ENCODE assay signal across 21 cellular contexts in genomic region chr2:63545023-63545422, GRCh38.
"Had no signal": no experiment of that assay in that cellular context is flagged by ENCODE, and none has a peak within 500 bp of the region (broad histone marks: within the 10 kb centered on the region; RNA-seq: fewer than 3 reads in every experiment).

No MANE protein-coding gene starts in this region.

- H3K4me2 ChIP-seq: KMS-11 had no signal

- H3K4me3 Mint-ChIP-seq: activated CD4-positive, alpha-beta T cell treated with anti-CD3 and anti-CD28 coated beads, Interleukin-2, amount 10 ng/mL, durations not matched to agents 24 days and 14 days; activated naive CD8-positive, alpha-beta T cell treated with anti-CD3 and anti-CD28 coated beads for 36 hours; activated T-cell treated with anti-CD3 and anti-CD28 coated beads, Interleukin-2, amount 50 U/mL, for 4 hours; T-helper 1 cell treated with Interleukin-12 subunit alpha and Interleukin-12 subunit beta and Interleukin-4 antibody, amounts not matched to agents 30 μg/mL and 1 μg/mL, for 36 hours had no signal

- H3K27me3 Mint-ChIP-seq: activated CD4-positive, alpha-beta T cell treated with anti-CD3 and anti-CD28 coated beads, Interleukin-2, amount 10 ng/mL, durations not matched to agents 24 days and 14 days; activated naive CD8-positive, alpha-beta T cell treated with anti-CD3 and anti-CD28 coated beads for 36 hours had no signal

- H3K9me3 Mint-ChIP-seq: activated CD4-positive, alpha-beta T cell treated with anti-CD3 and anti-CD28 coated beads, Interleukin-2, amount 10 ng/mL, durations not matched to agents 24 days and 14 days; T-helper 1 cell treated with Interleukin-12 subunit alpha and Interleukin-12 subunit beta and Interleukin-4 antibody, amounts not matched to agents 30 μg/mL and 1 μg/mL, for 36 hours had no signal

- ATAC-seq: activated T-cell treated with anti-CD3 and anti-CD28 coated beads, Interleukin-2, amount 50 U/mL, for 4 hours had no signal

- H3K27me3 ChIP-seq: brain microvascular endothelial cell, Peyer's patch had no signal

- H3K27ac Mint-ChIP-seq: activated CD4-positive, alpha-beta T cell treated with anti-CD3 and anti-CD28 coated beads, Interleukin-2, amount 10 ng/mL, durations not matched to agents 24 days and 14 days; activated naive CD8-positive, alpha-beta T cell treated with anti-CD3 and anti-CD28 coated beads for 36 hours; T-helper 1 cell treated with Interleukin-12 subunit alpha and Interleukin-12 subunit beta and Interleukin-4 antibody, amounts not matched to agents 30 μg/mL and 1 μg/mL, for 36 hours had no signal

- H3K9ac ChIP-seq: KMS-11 had no signal

- H3K36me3 ChIP-seq: brain microvascular endothelial cell, Peyer's patch had no signal

- H3K4me1 ChIP-seq: Peyer's patch had no signal

- DNase-seq: activated CD4-positive, alpha-beta T cell treated with anti-CD3 and anti-CD28 coated beads, Interleukin-2, amount 10 ng/mL, durations not matched to agents 24 days and 14 days; activated CD4-positive, alpha-beta T cell treated with anti-CD3 and anti-CD28 coated beads, Interleukin-2, amount 50 U/mL, for 48 hours; activated CD4-positive, CD25-positive, alpha-beta regulatory T cell treated with anti-CD3 and anti-CD28 coated beads, Interleukin-2, amount 50 U/mL, for 72 hours; activated CD8-positive, alpha-beta memory T cell treated with anti-CD3 and anti-CD28 coated beads for 24 hours; activated effector memory CD4-positive, alpha-beta T cell treated with anti-CD3 and anti-CD28 coated beads, Interleukin-2, amount 50 U/mL, for 16 hours; activated naive CD4-positive, alpha-beta T cell treated with Interleukin-2 at 50 U/mL for 16 hours; activated naive CD8-positive, alpha-beta T cell treated with anti-CD3 and anti-CD28 coated beads for 36 hours; activated T-cell treated with anti-CD3 and anti-CD28 coated beads, Interleukin-2, amount 50 U/mL, for 4 hours; brain microvascular endothelial cell; caudate nucleus; MV-4-11; NCI-H1092 treated with DMSO at 0.1 percent for 48 hours; NCI-H1436; NCI-H1694 treated with DMSO at 0.1 percent for 48 hours; NCI-H2029 treated with DMSO at 0.1 percent for 48 hours; NCI-H524; Peyer's patch; SHP77 treated with DMSO at 0.1 percent for 48 hours had no signal

- H3K4me3 ChIP-seq: Peyer's patch had no signal

- H3K27ac ChIP-seq: brain microvascular endothelial cell, KMS-11, Peyer's patch, RWPE1 had no signal

- H3K9me3 ChIP-seq: Peyer's patch had no signal
